8 cellular contexts compared by ENCODE assay signal in the genomic region with DNA sequence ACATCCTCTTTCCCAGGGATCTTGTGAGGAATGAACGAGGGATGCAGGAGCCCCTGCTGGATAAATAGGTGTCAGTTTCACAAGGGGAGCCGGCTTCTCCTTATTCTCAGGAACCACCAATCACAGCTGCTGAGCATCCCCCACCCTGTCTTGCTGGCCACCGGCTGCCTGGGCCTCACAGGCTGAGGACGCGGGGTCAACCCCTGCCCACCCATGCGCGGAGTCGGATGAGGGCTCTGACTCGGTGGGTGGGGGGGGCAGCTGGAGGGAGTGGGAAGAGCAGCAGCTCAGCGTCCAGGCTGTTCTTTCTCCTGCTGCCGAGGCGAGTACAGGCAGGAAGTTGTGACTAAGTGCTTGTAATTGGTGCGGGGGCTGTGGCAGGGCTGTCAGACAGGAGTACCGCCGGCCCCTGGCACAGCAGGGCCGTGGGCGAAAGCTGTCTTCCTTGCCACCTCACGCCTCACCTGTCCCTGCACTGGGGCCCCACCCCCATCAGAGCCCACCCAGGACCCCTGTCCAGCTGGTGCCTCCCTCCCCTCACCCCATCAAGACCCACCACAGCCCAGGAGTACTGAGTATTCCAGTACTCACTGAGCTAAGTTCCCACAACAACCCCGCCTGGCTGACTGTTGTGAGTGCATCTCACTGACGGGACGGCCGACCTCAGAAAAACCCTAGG. TPM values are rescaled to one million over a fixed set of nuclear protein-coding genes. Genes with fewer than 3 reads are reported as not detected.
A peak's percentile ranks its signal among the peaks of the same experiment; 100 is the strongest.
DNase-seq lines count a peak whose midpoint lies in the region; ATAC-seq, FAIRE-seq and TF ChIP-seq lines count a peak whose summit lies in the region.

No MANE protein-coding gene starts in this region.

- FAIRE-seq in H1 (lab: Jason Lieb, UNC): no peak

- no peak overlapping the region for H3K23ac ChIP-seq in H1 (ENCODE audit: insufficient read length)

- H2AFZ ChIP-seq in H1 (ENCODE audit: low read length): no peak overlapping the region

- H3K27ac Mint-ChIP-seq in osteocyte (ENCODE audit: unreplicated experiment): peak overlapping the region; percentile 73

- POLR2A ChIA-PET in H1 (lab: Charles Lee; ENCODE audit: partially characterized antibody): interaction anchor here (0.7 to 1.8 kb wide), 13 partner anchors 10 to 108 kb away, joined by 3 to 8 read pairs (median 3); partner anchors contain the start of genes CDK10 and CHMP1A

- no peaks in the 10 kb centered on the region for H3K79me1 ChIP-seq in H1 (ENCODE audit: low read depth, low read length)

- H3K36me3 Mint-ChIP-seq in osteocyte (ENCODE audit: unreplicated experiment): no peaks in the 10 kb centered on the region

- TF ChIP-seq CTCF in H1 (IDR thresholded peaks at IDR 0.05; ENCODE audit: control extremely low read depth in 1 of 3, insufficient read depth in 1 of 3, low read depth in 1 of 3, low read length in 3 of 3): no peak
- no peak for TF ChIP-seq CTCF in osteocyte (IDR thresholded peaks at IDR 0.05)

- H3K9ac ChIP-seq in H1 (replicated peaks in 1 of 4; ENCODE audit: extremely low read depth in 1 of 4, low read depth in 3 of 4, low read length in 3 of 4): no peak overlapping the region

- no peak overlapping the region for H3K56ac ChIP-seq in H1 (replicated peaks; ENCODE audit: insufficient read length, low read depth, low read length)

- CTCF ChIA-PET in H1 (lab: Charles Lee; ENCODE audit: partially characterized antibody): interaction anchor here (0.9 to 4.8 kb wide), 9 partner anchors 9 to 98 kb away, joined by 3 to 56 read pairs (median 5); partner anchors contain the start of gene DPEP1

- peaks cover 0 to 11% (median 9%) of the 10 kb centered on the region in 4 experiments; a peak in 5 of 7 replicates for H3K4me1 ChIP-seq in H1 (replicated peaks in 1 of 4; ENCODE audit: control insufficient read depth in 3 of 4, insufficient read depth in 4 of 4, low read length in 3 of 4)

- H3K4me2 ChIP-seq in H1 (ENCODE audit: insufficient read depth in 1 of 2, low read depth in 2 of 2, low read length in 2 of 2): peak overlapping the region in 1 of 2 experiments; percentile 62; a peak in 3 of 4 replicates

- H2BK120ac ChIP-seq in H1 (replicated peaks; ENCODE audit: low read depth, low read length): no peak overlapping the region

- H4K20me1 ChIP-seq in H1 (replicated peaks in 1 of 2; ENCODE audit: control insufficient read depth in 1 of 2, insufficient read depth in 2 of 2, low read length in 2 of 2): peaks cover 0 to 6% of the 10 kb centered on the region in 2 experiments

- no peak for TF ChIP-seq EP300 in H1 (IDR thresholded peaks at IDR 0.05; ENCODE audit: borderline replicate concordance in 1 of 2, low read depth in 2 of 2, low read length in 2 of 2)

- H3K79me2 ChIP-seq in H1 (ENCODE audit: control insufficient read depth in 1 of 2, insufficient read depth in 2 of 2, low read length in 2 of 2): no peaks in the 10 kb centered on the region

- no peaks in the 10 kb centered on the region for H3K9me3 ChIP-seq in H1 (ENCODE audit: insufficient read depth in 2 of 2, low read depth in 1 of 2, low read length in 1 of 2)

- peak overlapping the region; percentile 35 for H3K4me3 Mint-ChIP-seq in osteocyte (ENCODE audit: unreplicated experiment)

- peak overlapping the region in 1 of 4 experiments; percentile 15; a peak in 2 of 8 replicates for H3K4me3 ChIP-seq in H1 (ENCODE audit: extremely low read depth in 1 of 4, insufficient read depth in 2 of 4, low read depth in 3 of 4, low read length in 4 of 4)

- H3K18ac ChIP-seq in H1 (ENCODE audit: extremely low read depth, low read length): no peak overlapping the region

- peak overlapping the region; percentile 3; the same call in 1 of the 2 replicates for H4K8ac ChIP-seq in H1 (ENCODE audit: extremely low read depth, insufficient read depth, low read length)

- H3K9me3 Mint-ChIP-seq in osteocyte (ENCODE audit: unreplicated experiment): no peaks in the 10 kb centered on the region

- no peak for ATAC-seq in HG03097 (IDR thresholded peaks at IDR 0.05; ENCODE audit: low FRiP score, unreplicated experiment)

- peak overlapping the region; percentile 3; the same call in 1 of the 2 replicates for H2BK5ac ChIP-seq in H1 (ENCODE audit: low read depth, low read length)

- peaks cover 2% of the 10 kb centered on the region for H3K23me2 ChIP-seq in H1 (ENCODE audit: low read depth, low read length)

- TF ChIP-seq RAD21 in H1 (IDR thresholded peaks at IDR 0.05 in 1 of 2, conservative IDR thresholded peaks at IDR 0.05 in 1 of 2; ENCODE audit: low read depth in 2 of 2, low read length in 2 of 2): no peak

- H4K5ac ChIP-seq in H1 (ENCODE audit: insufficient read length, low read depth, low read length): no peak overlapping the region

- H3K14ac ChIP-seq in H1 (ENCODE audit: insufficient read length): no peak overlapping the region

- H3K27me3 Mint-ChIP-seq in osteocyte (ENCODE audit: unreplicated experiment): no peaks in the 10 kb centered on the region

- DNase-seq in GDM1 (lab: John Stamatoyannopoulos, UW): peak; percentile 42
- DNase-seq in NCI-H2171 (lab: John Stamatoyannopoulos, UW): peak; percentile 30
- DNase-seq in activated CD8-positive, alpha-beta memory T cell treated with anti-CD3 and anti-CD28 coated beads for 1 hour (ENCODE audit: extremely low read depth in 1 of 2, low read depth in 1 of 2): peak; percentile 30 to 36
- DNase-seq in H1 (ENCODE audit: low read depth in 1 of 2, low spot score in 2 of 2): peak in 1 of 2 experiments; percentile 74
- peak; percentile 91 for DNase-seq in osteocyte (ENCODE audit: extremely low spot score, unreplicated experiment)
- DNase-seq in NCI-H1436 (lab: John Stamatoyannopoulos, UW): no peak
- no peak for DNase-seq in cortex of kidney (lab: John Stamatoyannopoulos, UW)

- H2BK15ac ChIP-seq in H1 (ENCODE audit: low read length): 0 out of 2 replicates have a peak overlapping the region, but pooled peaks have one; percentile 40

- peaks cover 26% of the 10 kb centered on the region for H3K4me1 Mint-ChIP-seq in osteocyte (ENCODE audit: unreplicated experiment)

- no peak overlapping the region for H2AK5ac ChIP-seq in H1 (ENCODE audit: low read depth, low read length)

- peak overlapping the region; percentile 65 for H4K91ac ChIP-seq in H1 (replicated peaks; ENCODE audit: insufficient read length, low read length)

- H2BK12ac ChIP-seq in H1 (ENCODE audit: low read depth, low read length): peak overlapping the region; percentile 6; the same call in 1 of the 2 replicates

- H2BK20ac ChIP-seq in H1 (ENCODE audit: low read length): no peak overlapping the region; the same call in 1 of the 2 replicates

- no peaks in the 10 kb centered on the region; a peak in 1 of 7 replicates for H3K27me3 ChIP-seq in H1 (replicated peaks in 1 of 4; ENCODE audit: control insufficient read depth in 3 of 4, extremely low read depth in 1 of 4, insufficient read depth in 3 of 4, low read length in 3 of 4)

- no peak overlapping the region for H3K4ac ChIP-seq in H1 (replicated peaks; ENCODE audit: insufficient read length, low read depth, low read length)

- 38% methylated on average over 21 of the region's 22 CpGs; no CpG with 5 or more reads in 1 of the 2 experiments for WGBS in H1 (ENCODE audit: extremely low coverage in 1 of 2, insufficient coverage in 1 of 2, insufficient read length in 1 of 2, insufficient replicate concordance in 2 of 2, low coverage in 1 of 2, low lambda C conversion rate in 2 of 2, missing lambda C conversion rate in 1 of 2), 2 experiments

- no peaks in the 10 kb centered on the region for H3K36me3 ChIP-seq in H1 (ENCODE audit: control insufficient read depth in 2 of 4, insufficient read depth in 4 of 4, low read length in 3 of 4)

- TF ChIP-seq POLR2A in H1 (IDR thresholded peaks at IDR 0.05; ENCODE audit: control extremely low read depth in 1 of 2, low read depth in 2 of 2, low read length in 2 of 2): peak in 1 of 2 experiments; percentile 43; a peak in 1 of 3 replicates

- H3K27ac ChIP-seq in H1 (ENCODE audit: low read depth, low read length): no peak overlapping the region

RNA-seq across cellular contexts. Expression of gene DPEP1, which starts 11.0 kb away (rescaled TPM):
- total RNA-seq in H1 (2021; fragmentation: NEBNext Ultra II Directional; extraction: Animal tissue kit (Norgen Biotek cat#: 25700)): 2.5 and 3.1 TPM in 2 replicates
- 2.8 and 3.9 TPM in 2 replicates for polyA plus RNA-seq in H1 (2011; rRNA removed)
- polyA plus RNA-seq in H1 (2011; cell fraction: cytosol; rRNA removed): 3.1 TPM
- 12.5 TPM for polyA plus RNA-seq in H1 (2011; cell fraction: nucleus; rRNA removed)
- polyA plus RNA-seq in H1 (2012, experiment 1 of 2): 0.73 to 2.7 TPM (median 2.0 TPM) in 4 replicates
- 1.3 TPM for polyA plus RNA-seq in H1 (2012, experiment 2 of 2)
- polyA plus RNA-seq in H1 (2013, experiment 1 of 2): 5.7 TPM
- 5.7 TPM for polyA plus RNA-seq in H1 (2013, experiment 2 of 2)
- polyA minus RNA-seq in H1 (2011; rRNA and poly(A)+ RNA removed): 1.1 and 1.7 TPM in 2 replicates
- polyA minus RNA-seq in H1 (2011; cell fraction: cytosol; rRNA and poly(A)+ RNA removed): 0.73 TPM
- polyA minus RNA-seq in H1 (2011; cell fraction: nucleus; rRNA and poly(A)+ RNA removed): 1.6 TPM
- total RNA-seq in osteocyte: not detected in 2 replicates

RNA-seq across cellular contexts. Expression of gene CPNE7, which starts 26.9 kb away (rescaled TPM):
- 21.7 and 23.7 TPM in 2 replicates for total RNA-seq in H1 (2021; fragmentation: NEBNext Ultra II Directional; extraction: Animal tissue kit (Norgen Biotek cat#: 25700))
- 10.0 and 17.2 TPM in 2 replicates for polyA plus RNA-seq in H1 (2011; rRNA removed)
- 14.5 TPM for polyA plus RNA-seq in H1 (2011; cell fraction: cytosol; rRNA removed)
- 64.5 TPM for polyA plus RNA-seq in H1 (2011; cell fraction: nucleus; rRNA removed)
- polyA plus RNA-seq in H1 (2012, experiment 1 of 2): 18.4 to 21.5 TPM (median 20.9 TPM) in 4 replicates
- polyA plus RNA-seq in H1 (2012, experiment 2 of 2): 9.1 TPM
- polyA plus RNA-seq in H1 (2013, experiment 1 of 2): 11.5 TPM
- 11.1 TPM for polyA plus RNA-seq in H1 (2013, experiment 2 of 2)
- polyA minus RNA-seq in H1 (2011; rRNA and poly(A)+ RNA removed): 6.3 and 6.8 TPM in 2 replicates
- 10.2 TPM for polyA minus RNA-seq in H1 (2011; cell fraction: cytosol; rRNA and poly(A)+ RNA removed)
- polyA minus RNA-seq in H1 (2011; cell fraction: nucleus; rRNA and poly(A)+ RNA removed): 9.5 TPM
- total RNA-seq in osteocyte: 19.7 and 23.6 TPM in 2 replicates

RNA-seq across cellular contexts. Expression of gene RPL13, which starts 41.9 kb away (rescaled TPM):
- 2,162 and 2,205 TPM in 2 replicates for total RNA-seq in H1 (2021; fragmentation: NEBNext Ultra II Directional; extraction: Animal tissue kit (Norgen Biotek cat#: 25700))
- polyA plus RNA-seq in H1 (2011; rRNA removed): 7,384 and 8,839 TPM in 2 replicates
- polyA plus RNA-seq in H1 (2011; cell fraction: cytosol; rRNA removed): 6,622 TPM
- polyA plus RNA-seq in H1 (2011; cell fraction: nucleus; rRNA removed): 4,056 TPM
- 2,424 to 3,736 TPM (median 3,320 TPM) in 4 replicates for polyA plus RNA-seq in H1 (2012, experiment 1 of 2)
- 5,566 TPM for polyA plus RNA-seq in H1 (2012, experiment 2 of 2)
- polyA plus RNA-seq in H1 (2013, experiment 1 of 2): 2,736 TPM
- 2,737 TPM for polyA plus RNA-seq in H1 (2013, experiment 2 of 2)
- 403 and 524 TPM in 2 replicates for polyA minus RNA-seq in H1 (2011; rRNA and poly(A)+ RNA removed)
- polyA minus RNA-seq in H1 (2011; cell fraction: cytosol; rRNA and poly(A)+ RNA removed): 1,899 TPM
- polyA minus RNA-seq in H1 (2011; cell fraction: nucleus; rRNA and poly(A)+ RNA removed): 1,945 TPM
- 1,759 and 1,785 TPM in 2 replicates for total RNA-seq in osteocyte

RNA-seq across cellular contexts. Expression of gene CHMP1A, which starts 55.1 kb away (rescaled TPM):
- total RNA-seq in H1 (2021; fragmentation: NEBNext Ultra II Directional; extraction: Animal tissue kit (Norgen Biotek cat#: 25700)): 64.4 and 73.5 TPM in 2 replicates
- polyA plus RNA-seq in H1 (2011; rRNA removed): 75.8 and 100 TPM in 2 replicates
- polyA plus RNA-seq in H1 (2011; cell fraction: cytosol; rRNA removed): 104 TPM
- polyA plus RNA-seq in H1 (2011; cell fraction: nucleus; rRNA removed): 118 TPM
- 46.2 to 73.1 TPM (median 70.6 TPM) in 4 replicates for polyA plus RNA-seq in H1 (2012, experiment 1 of 2)
- 78.8 TPM for polyA plus RNA-seq in H1 (2012, experiment 2 of 2)
- polyA plus RNA-seq in H1 (2013, experiment 1 of 2): 37.5 TPM
- polyA plus RNA-seq in H1 (2013, experiment 2 of 2): 38.9 TPM
- 48.7 and 52.9 TPM in 2 replicates for polyA minus RNA-seq in H1 (2011; rRNA and poly(A)+ RNA removed)
- 59.7 TPM for polyA minus RNA-seq in H1 (2011; cell fraction: cytosol; rRNA and poly(A)+ RNA removed)
- 30.2 TPM for polyA minus RNA-seq in H1 (2011; cell fraction: nucleus; rRNA and poly(A)+ RNA removed)
- 92.5 and 94.1 TPM in 2 replicates for total RNA-seq in osteocyte

RNA-seq across cellular contexts. Expression of gene SPATA33, which starts 55.2 kb away (rescaled TPM):
- 13.5 and 16.9 TPM in 2 replicates for total RNA-seq in H1 (2021; fragmentation: NEBNext Ultra II Directional; extraction: Animal tissue kit (Norgen Biotek cat#: 25700))
- polyA plus RNA-seq in H1 (2011; rRNA removed): 5.4 and 8.4 TPM in 2 replicates
- 6.2 TPM for polyA plus RNA-seq in H1 (2011; cell fraction: cytosol; rRNA removed)
- 7.4 TPM for polyA plus RNA-seq in H1 (2011; cell fraction: nucleus; rRNA removed)
- 6.9 to 11.5 TPM (median 10.4 TPM) in 4 replicates for polyA plus RNA-seq in H1 (2012, experiment 1 of 2)
- 7.0 TPM for polyA plus RNA-seq in H1 (2012, experiment 2 of 2)
- polyA plus RNA-seq in H1 (2013, experiment 1 of 2): 14.6 TPM
- polyA plus RNA-seq in H1 (2013, experiment 2 of 2): 15.6 TPM
- 6.0 TPM in 2 replicates for polyA minus RNA-seq in H1 (2011; rRNA and poly(A)+ RNA removed)
- polyA minus RNA-seq in H1 (2011; cell fraction: cytosol; rRNA and poly(A)+ RNA removed): 11.2 TPM
- polyA minus RNA-seq in H1 (2011; cell fraction: nucleus; rRNA and poly(A)+ RNA removed): 8.0 TPM
- 15.8 and 18.3 TPM in 2 replicates for total RNA-seq in osteocyte

Comparison
In these comparisons a context has a peak if more than half of its experiments do, and no peak if none do; other contexts are left out.
1. DNase-seq: peak in GDM1 (single experiment), NCI-H2171 (single experiment), activated CD8-positive, alpha-beta memory T cell treated with anti-CD3 and anti-CD28 coated beads for 1 hour (2 of 2) and osteocyte (single experiment); none in NCI-H1436 (single experiment) and cortex of kidney (single experiment).